In the genomic region with DNA sequence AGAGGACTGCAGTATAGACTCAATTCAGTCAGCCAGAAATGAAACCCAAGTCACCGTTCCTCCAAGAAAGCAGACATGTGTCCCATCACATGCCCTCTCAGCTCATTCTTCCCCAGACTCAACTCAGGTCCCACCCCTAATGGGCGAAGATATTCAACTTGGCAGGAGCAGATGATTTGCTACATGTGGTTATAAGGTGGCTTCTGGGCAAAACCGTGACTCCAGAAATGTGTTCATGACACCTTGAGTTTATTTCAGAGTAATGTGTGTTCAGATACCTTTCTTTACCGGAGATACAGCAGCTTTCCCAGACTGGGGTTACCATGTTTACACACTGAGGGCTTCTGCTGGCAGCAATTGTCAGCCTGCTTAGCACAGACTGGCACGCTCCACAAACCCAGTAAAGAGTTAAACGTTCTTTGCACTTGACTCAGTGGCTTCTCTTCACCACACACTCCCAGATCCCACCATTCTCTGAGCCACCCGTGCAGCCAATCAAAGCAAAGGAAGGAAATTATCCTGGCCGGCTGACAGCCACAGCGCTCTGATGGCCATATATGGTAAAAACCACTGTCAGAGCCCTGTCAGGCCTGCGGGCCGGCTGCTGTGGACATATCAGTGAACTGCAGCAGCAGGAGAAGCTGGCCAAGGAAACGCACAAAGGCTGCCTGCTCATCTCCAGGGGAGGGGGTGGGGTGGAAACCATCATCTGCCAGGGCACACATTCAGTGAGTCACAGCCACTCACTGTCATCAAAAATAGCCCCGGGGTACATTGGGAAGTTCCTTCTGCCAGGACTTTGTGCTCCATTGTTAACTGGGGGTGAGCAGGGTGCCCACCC, we compare ENCODE assay signal across 8 cellular contexts. TPM values are rescaled to one million over a fixed set of nuclear protein-coding genes. Genes with fewer than 3 reads are reported as not detected.
DNase-seq lines count a peak whose midpoint lies in the region; ATAC-seq and TF ChIP-seq lines count a peak whose summit lies in the region.

No MANE protein-coding gene starts in this region.

- H3K9me3 Mint-ChIP-seq in Calu3 (ENCODE audit: low read depth, unreplicated experiment), result peaks cover 2% of the 10 kb centered on the region

- no peaks in the 10 kb centered on the region for H3K27me3 Mint-ChIP-seq in Calu3 (ENCODE audit: unreplicated experiment)

- BruUV-seq in Calu3 (replicated peaks; lab: Mats Ljungman, UMichigan), result TSS peak; percentile 13

- DNase-seq in Calu3 (peak; percentile 86), HuH-7 (ENCODE audit: low spot score) (peak; percentile 58), activated T-cell treated with anti-CD3 and anti-CD28 coated beads for 4 hours (peak; percentile 59), epithelial cell of prostate (ENCODE audit: low read depth, low spot score) (peak; percentile 93), mucosa of gallbladder (ENCODE audit: low spot score) (peak; percentile 94)
- peak; percentile 35 to 52 for DNase-seq in stimulated activated CD8-positive, alpha-beta memory T cell treated with anti-CD3 and anti-CD28 coated beads, Interleukin-4, amount 100 ng/mL, for 4 hours (ENCODE audit: low read depth in 2 of 2, low spot score in 1 of 2)

- peak overlapping the region; percentile 77 for H3K27ac Mint-ChIP-seq in Calu3 (ENCODE audit: unreplicated experiment)

- peak overlapping the region; percentile 25; the same call in 1 of the 2 replicates for H2AFZ ChIP-seq in OCI-LY3 (ENCODE audit: low read depth, low read length)

- peaks cover 21% of the 10 kb centered on the region for H3K36me3 ChIP-seq in OCI-LY3 (replicated peaks; ENCODE audit: low read depth, low read length)

- intact Hi-C loops in Calu3 (cut with micrococcal nuclease; ENCODE audit: unreplicated experiment), result loop anchor here (2.0 kb wide), 2 partner anchors 27 to 31 kb away; no protein-coding TSS in a partner anchor

- H3K27ac ChIP-seq in OCI-LY3 (ENCODE audit: low read length), result peak overlapping the region; percentile 96
- H3K27ac ChIP-seq in epithelial cell of prostate, result peak overlapping the region; percentile 99

- CTCF ChIA-PET in Calu3 (lab: Charles Lee), result interaction anchor here (0.6 to 1.9 kb wide), 8 partner anchors 10 to 79 kb away, joined by 3 to 7 read pairs (median 4); no protein-coding TSS in a partner anchor

- H3K4me1 ChIP-seq in OCI-LY3 (ENCODE audit: low read length), result peaks cover 69% of the 10 kb centered on the region

- H3K4me3 Mint-ChIP-seq in Calu3 (ENCODE audit: low read depth, unreplicated experiment), result peak overlapping the region; percentile 51

- peaks cover 49% of the 10 kb centered on the region for H3K79me2 ChIP-seq in OCI-LY3 (ENCODE audit: low read length)

- H3K9ac ChIP-seq in OCI-LY3 (ENCODE audit: low read length), result peak overlapping the region; percentile 79

- H3K4me1 Mint-ChIP-seq in Calu3 (ENCODE audit: low read depth, unreplicated experiment), result peaks cover 61% of the 10 kb centered on the region

- no peaks in the 10 kb centered on the region for H3K27me3 ChIP-seq in OCI-LY3 (ENCODE audit: low read depth, low read length)

- peak overlapping the region; percentile 67 for H3K4me3 ChIP-seq in OCI-LY3 (ENCODE audit: low read length)

- H3K4me2 ChIP-seq in OCI-LY3 (ENCODE audit: low read length), result peak overlapping the region; percentile 87

- no peaks in the 10 kb centered on the region for H3K9me3 ChIP-seq in OCI-LY3 (ENCODE audit: insufficient read depth, low read length)

- H4K20me1 ChIP-seq in OCI-LY3 (ENCODE audit: insufficient read depth, low read length), result no peaks in the 10 kb centered on the region

- ATAC-seq in GM21390 (IDR thresholded peaks at IDR 0.05; ENCODE audit: unreplicated experiment), result peak; percentile 70

- peaks cover 56% of the 10 kb centered on the region for H3K36me3 Mint-ChIP-seq in Calu3 (ENCODE audit: insufficient read depth, unreplicated experiment)

- TF ChIP-seq CTCF in Calu3 (IDR thresholded peaks at IDR 0.05; ENCODE audit: unreplicated experiment) (peak; percentile 24), OCI-LY3 (IDR thresholded peaks at IDR 0.05; ENCODE audit: low read depth, low read length) (no peak)

RNA-seq across cellular contexts. Expression of a gene that starts 39.9 kb away (rescaled TPM):
- total RNA-seq in Calu3 (2022), result 252 and 270 TPM in 2 replicates
- 194 TPM for total RNA-seq in mucosa of gallbladder

RNA-seq across cellular contexts. Expression of a gene that starts 57.7 kb away (rescaled TPM):
- 0.54 and 0.76 TPM in 2 replicates for total RNA-seq in Calu3 (2022)
- 22.4 TPM for total RNA-seq in mucosa of gallbladder

Comparison
In these comparisons a context has a peak if more than half of its experiments do, and no peak if none do; other contexts are left out.
1. Peak in every context shown above with its lines: DNase-seq, ATAC-seq, H3K4me3 ChIP-seq and H3K27ac ChIP-seq.
2. DNase-seq: peak in every context shown above with its lines; median percentile 94 in mucosa of gallbladder; 93 in epithelial cell of prostate; 86 in Calu3; 59 in activated T-cell treated with anti-CD3 and anti-CD28 coated beads for 4 hours; 58 in HuH-7; 44 in stimulated activated CD8-positive, alpha-beta memory T cell treated with anti-CD3 and anti-CD28 coated beads, Interleukin-4, amount 100 ng/mL, for 4 hours.
3. RNA of a gene that starts 57.7 kb away (total RNA-seq): 22.4 TPM in mucosa of gallbladder (single experiment); 0.54 to 0.76 TPM in Calu3; every median in the first group is over 10 times any median in the second.